ENCODE assay signal across 1 cellular context in genomic region chr7:99472561-99473314, GRCh38.
A peak's percentile ranks its signal among the peaks of the same experiment; 100 is the strongest.
TF ChIP-seq lines count a peak whose summit lies in the region.

Gene ZNF789, plus strand, starts transcription at chr7:99472890. Its CDS starts 3,567 bp downstream, at chr7:99476457.

TF ChIP-seq in HepG2, 621 proteins besides CTCF, POLR2A, EP300 and RAD21 (continued from another document and continues in another):
- TF ChIP-seq POLR2AphosphoS5 (IDR thresholded peaks at IDR 0.05; ENCODE audit: low read depth, low read length) (peak; percentile 85), IRF2 (CRISPR knock-in tag; IDR thresholded peaks at IDR 0.05) (peak; percentile 37; the same call in 1 of the 2 replicates), ATF1 (CRISPR knock-in tag; IDR thresholded peaks at IDR 0.05) (0 out of 2 replicates have a peak, but pooled peaks have one; percentile 24), ZNF280B (CRISPR knock-in tag; IDR thresholded peaks at IDR 0.05; ENCODE audit: borderline replicate concordance) (peak; percentile 72; the same call in 1 of the 2 replicates), SKI (IDR thresholded peaks at IDR 0.05; ENCODE audit: partially characterized antibody) (peak; percentile 23), ATAD3A (CRISPR knock-in tag; IDR thresholded peaks at IDR 0.05) (no peak), ZNF256 (CRISPR knock-in tag; conservative IDR thresholded peaks at IDR 0.05) (no peak), TARDBP (CRISPR knock-in tag; IDR thresholded peaks at IDR 0.05) (peak; percentile 71; the same call in 1 of the 2 replicates), RBAK (CRISPR knock-in tag; IDR thresholded peaks at IDR 0.05) (no peak), MYNN (CRISPR knock-in tag; IDR thresholded peaks at IDR 0.05; ENCODE audit: low read depth) (no peak), POGZ (CRISPR knock-in tag; IDR thresholded peaks at IDR 0.05) (peak; percentile 64), AKNA (CRISPR knock-in tag; IDR thresholded peaks at IDR 0.05; ENCODE audit: borderline replicate concordance) (no peak), ZNF652 (CRISPR knock-in tag; IDR thresholded peaks at IDR 0.05; ENCODE audit: borderline replicate concordance, low read depth) (no peak), ZNF34 (CRISPR knock-in tag; IDR thresholded peaks at IDR 0.05; ENCODE audit: borderline replicate concordance) (0 out of 2 replicates have a peak, but pooled peaks have one; percentile 62), HES4 (CRISPR knock-in tag; IDR thresholded peaks at IDR 0.05; ENCODE audit: borderline replicate concordance) (no peak), ZNF33A (CRISPR knock-in tag; IDR thresholded peaks at IDR 0.05; ENCODE audit: borderline replicate concordance) (peak; percentile 28; the same call in 1 of the 2 replicates), ARID3A (IDR thresholded peaks at IDR 0.05; ENCODE audit: low read depth, low read length) (peak; percentile 88), CSRNP2 (CRISPR knock-in tag; conservative IDR thresholded peaks at IDR 0.05; ENCODE audit: low read depth) (no peak), MTA3 (CRISPR knock-in tag; IDR thresholded peaks at IDR 0.05) (no peak), PTBP1 (IDR thresholded peaks at IDR 0.05; ENCODE audit: low read depth, low read length, poor library complexity, severe bottlenecking) (no peak), HNF4A (CRISPR knock-in tag; IDR thresholded peaks at IDR 0.05) (peak; percentile 33; the same call in 1 of the 2 replicates), EED (CRISPR knock-in tag; IDR thresholded peaks at IDR 0.05) (no peak), THYN1 (CRISPR knock-in tag; IDR thresholded peaks at IDR 0.05; ENCODE audit: borderline replicate concordance, low read depth) (no peak), TIGD3 (CRISPR knock-in tag; IDR thresholded peaks at IDR 0.05; ENCODE audit: borderline replicate concordance) (no peak), KAT7 (CRISPR knock-in tag; IDR thresholded peaks at IDR 0.05; ENCODE audit: borderline replicate concordance) (no peak), ZNF496 (CRISPR knock-in tag; IDR thresholded peaks at IDR 0.05; ENCODE audit: insufficient replicate concordance) (no peak), DZIP1 (CRISPR knock-in tag; IDR thresholded peaks at IDR 0.05) (no peak; the same call in 1 of the 2 replicates), GLMP (CRISPR knock-in tag; IDR thresholded peaks at IDR 0.05; ENCODE audit: borderline replicate concordance) (no peak), ZBTB39 (CRISPR knock-in tag; IDR thresholded peaks at IDR 0.05) (no peak), ZNF337 (CRISPR knock-in tag; IDR thresholded peaks at IDR 0.05; ENCODE audit: borderline replicate concordance, low read depth) (no peak), PRDM10 (CRISPR knock-in tag; IDR thresholded peaks at IDR 0.05; ENCODE audit: low read depth) (no peak), HNF4G (IDR thresholded peaks at IDR 0.05; ENCODE audit: borderline replicate concordance, low read depth, low read length) (no peak), HNF4G (CRISPR knock-in tag; IDR thresholded peaks at IDR 0.05; ENCODE audit: borderline replicate concordance, low read depth) (no peak), PAWR (CRISPR knock-in tag; IDR thresholded peaks at IDR 0.05; ENCODE audit: borderline replicate concordance) (no peak), ZNF747 (CRISPR knock-in tag; IDR thresholded peaks at IDR 0.05; ENCODE audit: borderline replicate concordance) (peak; percentile 26), CEBPB (IDR thresholded peaks at IDR 0.05; ENCODE audit: borderline replicate concordance, low read depth, low read length) (no peak), THAP11 (CRISPR knock-in tag; IDR thresholded peaks at IDR 0.05) (peak; percentile 78; the same call in 1 of the 2 replicates), NCOR1 (IDR thresholded peaks at IDR 0.05; ENCODE audit: borderline replicate concordance, low read length) (0 out of 2 replicates have a peak, but pooled peaks have one; percentile 35)
